In genomic region chr18:23585007-23585871, GRCh38 we compare ENCODE assay signal across 9 cellular contexts. TPM values are rescaled to one million over a fixed set of nuclear protein-coding genes. Genes with fewer than 3 reads are reported as not detected.
DNase-seq lines count a peak whose midpoint lies in the region; ATAC-seq, FAIRE-seq and TF ChIP-seq lines count a peak whose summit lies in the region.
"Had no signal": no experiment of that assay in that cellular context is flagged by ENCODE, and none has a peak within 500 bp of the region (broad histone marks: within the 10 kb centered on the region; RNA-seq: fewer than 3 reads in every experiment).

No MANE protein-coding gene starts in this region.

- no peaks in the 10 kb centered on the region for H3K27me3 ChIP-seq in NT2/D1 (ENCODE audit: insufficient read depth, insufficient read length)
- H3K27me3 ChIP-seq in mammary epithelial cell (ENCODE audit: insufficient read depth, low read length): no peaks in the 10 kb centered on the region
- H3K27me3 ChIP-seq in HepG2 (ENCODE audit: control insufficient read depth in 1 of 2, insufficient read depth in 2 of 2, low read length in 2 of 2): peaks cover 0 to 5% of the 10 kb centered on the region in 2 experiments; a peak in 1 of 5 replicates
- no peaks in the 10 kb centered on the region for H3K27me3 ChIP-seq in suprapubic skin

- no peak for ATAC-seq in HepG2

- H2AFZ ChIP-seq in mammary epithelial cell (ENCODE audit: low read depth, low read length): peak overlapping the region; percentile 4
- no peak overlapping the region for H2AFZ ChIP-seq in HepG2 (ENCODE audit: low read length)

- TSS peak; percentile 98 for BruUV-seq in mammary epithelial cell (replicated peaks; lab: Mats Ljungman, UMichigan)
- TSS peak; percentile 56 for BruUV-seq in HepG2 (replicated peaks; lab: Mats Ljungman, UMichigan)

- no peak for FAIRE-seq in HepG2 (lab: Jason Lieb, UNC)
- FAIRE-seq: endometrium had no signal

- H3K4me1 ChIP-seq in NT2/D1 (ENCODE audit: insufficient read depth, insufficient read length) (no peaks in the 10 kb centered on the region), mammary epithelial cell (ENCODE audit: insufficient read depth, low read length) (peaks cover 49% of the 10 kb centered on the region), HepG2 (ENCODE audit: insufficient read depth, low read length) (peaks cover 70% of the 10 kb centered on the region), suprapubic skin (peaks cover 42% of the 10 kb centered on the region)

- in situ Hi-C loops in mammary epithelial cell (cut with MboI; ENCODE audit: low sequenced_read_pairs in 2 of 2): no loop called here
- in situ Hi-C loops in HepG2 (cut with HindIII; ENCODE audit: extremely low pct_ligation_motif_present, low pct_unique_long_range_greater_than_20kb): loop anchor here (5.0 kb wide), 2 partner anchors 38 to 68 kb away; no protein-coding TSS in a partner anchor

- peaks cover 60% of the 10 kb centered on the region for H3K79me2 ChIP-seq in mammary epithelial cell (ENCODE audit: insufficient read depth, low read length)
- peaks cover 59% of the 10 kb centered on the region for H3K79me2 ChIP-seq in HepG2 (ENCODE audit: insufficient read depth, low read length)

- intact Hi-C loops in mammary epithelial cell (cut with micrococcal nuclease): loop anchor here (10.0 kb wide), 1 partner anchor 300 kb away; no protein-coding TSS in a partner anchor
- intact Hi-C loops in HepG2 (cut with micrococcal nuclease; ENCODE audit: unreplicated experiment): no loop called here

- no peaks in the 10 kb centered on the region for H3K9me3 ChIP-seq in NT2/D1 (ENCODE audit: insufficient read depth, low read length)
- H3K9me3 ChIP-seq in mammary epithelial cell (replicated peaks; ENCODE audit: insufficient read depth, low read length): no peaks in the 10 kb centered on the region
- H3K9me3 ChIP-seq in HepG2 (ENCODE audit: low read length): no peaks in the 10 kb centered on the region
- H3K9me3 ChIP-seq in suprapubic skin: no peaks in the 10 kb centered on the region

- 24% methylated on average over 16 of the region's 19 CpGs for WGBS in mammary epithelial cell (ENCODE audit: low coverage, missing lambda C conversion rate)
- 5% methylated on average over 19 of the region's 19 CpGs for WGBS in HepG2 (ENCODE audit: low lambda C conversion rate)
- WGBS in suprapubic skin: 26% methylated on average over 19 of the region's 19 CpGs

- peak; percentile 6 to 17 for DNase-seq in activated CD4-positive, alpha-beta T cell treated with anti-CD3 and anti-CD28 coated beads for 4 hours
- DNase-seq in activated CD4-positive, alpha-beta T cell treated with anti-CD3 and anti-CD28 coated beads for 1 hour: no peak
- DNase-seq in NT2/D1 (ENCODE audit: low read depth, low spot score) (no peak), mammary epithelial cell (peak; percentile 82), HepG2 (ENCODE audit: low spot score) (peak; percentile 31), suprapubic skin (ENCODE audit: low spot score in 2 of 2) (no peak), GM10248 (ENCODE audit: extremely low spot score) (no peak)
- DNase-seq in effector CD4-positive, alpha-beta T cell: no peak

- H3K9ac ChIP-seq in NT2/D1 (ENCODE audit: insufficient read length, low read depth) (peak overlapping the region; percentile 94), mammary epithelial cell (ENCODE audit: insufficient read depth, low read length) (peak overlapping the region; percentile 100), HepG2 (ENCODE audit: insufficient read depth, low read depth, low read length) (peak overlapping the region; percentile 100)

- CTCF ChIA-PET in mammary epithelial cell (lab: Charles Lee; ENCODE audit: low non-redundant PET) (interaction anchor here (0.8 kb wide), 1 partner anchor 118 kb away, joined by 4 read pairs; no protein-coding TSS in a partner anchor), HepG2 (lab: Yijun Ruan, JAX; ENCODE audit: low intra/inter-chr PET ratio, low total read pairs) (no interaction called here), GM10248 (lab: Yijun Ruan, JAX) (interaction anchor here (0.8 to 3.0 kb wide), 13 partner anchors 9 to 86 kb away, joined by 3 to 17 read pairs (median 5); no protein-coding TSS in a partner anchor)

- no peak for TF ChIP-seq EP300 in HepG2 (IDR thresholded peaks at IDR 0.05; ENCODE audit: low read depth in 2 of 2, low read length in 2 of 2)
- TF ChIP-seq EP300 in HepG2 (CRISPR knock-in tag; IDR thresholded peaks at IDR 0.05; ENCODE audit: borderline replicate concordance): no peak
- TF ChIP-seq EP300 in suprapubic skin (IDR thresholded peaks at IDR 0.05): no peak

- H3K4me2 ChIP-seq in mammary epithelial cell (ENCODE audit: insufficient read depth, low read depth, low read length) (peak overlapping the region; percentile 78), HepG2 (ENCODE audit: low read depth, low read length) (peak overlapping the region; percentile 78)

- H3K4me3 ChIP-seq in NT2/D1 (ENCODE audit: insufficient read length, low read depth): peak overlapping the region; percentile 92
- peak overlapping the region; percentile 90 to 93 (median 91) for H3K4me3 ChIP-seq in mammary epithelial cell (replicated peaks in 1 of 3; ENCODE audit: insufficient read depth in 1 of 3, low read depth in 2 of 3, low read length in 3 of 3)
- peak overlapping the region; percentile 85 to 99 (median 96) for H3K4me3 ChIP-seq in HepG2 (replicated peaks in 1 of 3; ENCODE audit: insufficient read depth in 1 of 3, low read depth in 2 of 3, low read length in 3 of 3)
- peak overlapping the region; percentile 94 for H3K4me3 ChIP-seq in suprapubic skin

- H3K27ac ChIP-seq in mammary epithelial cell (ENCODE audit: insufficient read depth, low read depth, low read length): peak overlapping the region; percentile 99
- H3K27ac ChIP-seq in HepG2 (ENCODE audit: extremely low read length, insufficient read depth, low read length): peak overlapping the region; percentile 100
- H3K27ac ChIP-seq in suprapubic skin: peak overlapping the region; percentile 96

- dilution Hi-C loops in mammary epithelial cell (cut with HindIII; ENCODE audit: low sequenced_read_pairs): no loop called here

- POLR2A ChIA-PET in HepG2 (lab: Yijun Ruan, JAX) (interaction anchor here (0.7 to 3.3 kb wide), 9 partner anchors 15 to 405 kb away, joined by 3 to 25 read pairs (median 5); partner anchors contain the start of gene RMC1), GM10248 (lab: Yijun Ruan, JAX) (no interaction called here)

- TF ChIP-seq CTCF in mammary epithelial cell (conservative IDR thresholded peaks at IDR 0.05 in 1 of 2, IDR thresholded peaks at IDR 0.05 in 1 of 2; ENCODE audit: extremely low read depth in 1 of 2, insufficient read depth in 1 of 2, low read depth in 1 of 2, low read length in 2 of 2): no peak
- TF ChIP-seq CTCF in HepG2 (CRISPR knock-in tag; IDR thresholded peaks at IDR 0.05): no peak
- no peak for TF ChIP-seq CTCF in suprapubic skin (IDR thresholded peaks at IDR 0.05)
- no peak for TF ChIP-seq CTCF in GM10248 (IDR thresholded peaks at IDR 0.05; ENCODE audit: control extremely low read depth, extremely low read depth, low read depth, missing control alignments)

- no peak for TF ChIP-seq RAD21 in HepG2 (CRISPR knock-in tag; IDR thresholded peaks at IDR 0.05)

- TF ChIP-seq POLR2A in HepG2 (IDR thresholded peaks at IDR 0.05; ENCODE audit: insufficient read depth in 1 of 2, low read depth in 2 of 2, low read length in 2 of 2) (peak in 1 of 2 experiments; percentile 25; a peak in 1 of 4 replicates), suprapubic skin (IDR thresholded peaks at IDR 0.05) (peak in 1 of 2 donors; percentile 16)

- H4K20me1 ChIP-seq in mammary epithelial cell (ENCODE audit: insufficient read depth, low read length): no peaks in the 10 kb centered on the region
- H4K20me1 ChIP-seq in HepG2 (ENCODE audit: insufficient read depth, low read length): peaks cover 25% of the 10 kb centered on the region

- H3K36me3 ChIP-seq in NT2/D1 (ENCODE audit: insufficient read depth, insufficient read length, low read length): no peaks in the 10 kb centered on the region
- peaks cover 8% of the 10 kb centered on the region for H3K36me3 ChIP-seq in mammary epithelial cell (ENCODE audit: insufficient read depth, low read length)
- peaks cover 5 to 19% of the 10 kb centered on the region in 2 experiments for H3K36me3 ChIP-seq in HepG2 (replicated peaks in 1 of 2; ENCODE audit: control insufficient read depth in 1 of 2, insufficient read depth in 2 of 2, low read length in 2 of 2)
- H3K36me3 ChIP-seq in suprapubic skin: no peaks in the 10 kb centered on the region

TF ChIP-seq in HepG2, 621 proteins besides CTCF, POLR2A, EP300 and RAD21 (continues in another document):
- TF ChIP-seq ZMYM2 (CRISPR knock-in tag; IDR thresholded peaks at IDR 0.05) (0 out of 2 replicates have a peak, but pooled peaks have one; percentile 25), ZNF121 (CRISPR knock-in tag; IDR thresholded peaks at IDR 0.05) (peak; percentile 74), SAP130 (CRISPR knock-in tag; IDR thresholded peaks at IDR 0.05; ENCODE audit: low read depth) (peak; percentile 45)

RNA-seq across cellular contexts. Expression of gene NPC1, which starts 1.1 kb away (rescaled TPM):
- total RNA-seq in mammary epithelial cell (100 to 1,000 TPM in 1 of 2 donors, 10 to 100 TPM in 1; 83.4 to 104 TPM), HepG2 (2016; rRNA removed; fragmentation: Illumina TruSeq; extraction: Trizol) (28.6 and 46.5 TPM in 2 replicates), suprapubic skin (100 to 1,000 TPM in 1 of 4 donors, 10 to 100 TPM in 3; 73.5 to 132 (median 90.3) TPM)
- polyA plus RNA-seq in mammary epithelial cell (99.0 TPM), HepG2 (2011; rRNA removed) (114 and 121 TPM in 2 replicates)
- polyA minus RNA-seq in mammary epithelial cell: 370 TPM
- 8.3 and 10.0 TPM in 2 replicates for total RNA-seq in HepG2 (2016; cell fraction: cytosol; rRNA removed; fragmentation: Illumina TruSeq; extraction: Trizol; ENCODE audit: low read depth)
- 22.8 and 44.6 TPM in 2 replicates for total RNA-seq in HepG2 (2016; cell fraction: insoluble cytoplasmic fraction; rRNA removed; fragmentation: Illumina TruSeq; extraction: Trizol)
- 11.8 and 17.8 TPM in 2 replicates for total RNA-seq in HepG2 (2016; cell fraction: membrane; rRNA removed; fragmentation: Illumina TruSeq; extraction: Trizol)
- 80.8 and 107 TPM in 2 replicates for total RNA-seq in HepG2 (2016; cell fraction: nucleus; rRNA removed; fragmentation: Illumina TruSeq; extraction: Trizol)
- polyA plus RNA-seq in HepG2 (2011; cell fraction: cytosol; rRNA removed): 149 and 162 TPM in 2 replicates
- 224 and 235 TPM in 2 replicates for polyA plus RNA-seq in HepG2 (2011; cell fraction: nucleus; rRNA removed)
- 89.5 and 105 TPM in 2 replicates for polyA plus RNA-seq in HepG2 (2012)
- 2.8 and 3.1 TPM in 2 replicates for polyA plus RNA-seq in HepG2 (2016; cell fraction: cytosol; fragmentation: Illumina TruSeq; extraction: Trizol; ENCODE audit: low read depth)
- 16.2 and 18.5 TPM in 2 replicates for polyA plus RNA-seq in HepG2 (2016; cell fraction: insoluble cytoplasmic fraction; fragmentation: Illumina TruSeq; extraction: Trizol; ENCODE audit: low read depth)
- 4.5 and 6.4 TPM in 2 replicates for polyA plus RNA-seq in HepG2 (2016; cell fraction: membrane; fragmentation: Illumina TruSeq; extraction: Trizol; ENCODE audit: low read depth)
- 80.1 and 82.3 TPM in 2 replicates for polyA plus RNA-seq in HepG2 (2016; cell fraction: nucleus; fragmentation: Illumina TruSeq; extraction: Trizol; ENCODE audit: insufficient read depth, low read depth)
- polyA minus RNA-seq in HepG2 (2011; rRNA and poly(A)+ RNA removed; ENCODE audit: low replicate concordance): 256 and 622 TPM in 2 replicates
- 144 and 165 TPM in 2 replicates for polyA minus RNA-seq in HepG2 (2011; cell fraction: cytosol; rRNA and poly(A)+ RNA removed)
- polyA minus RNA-seq in HepG2 (2011; cell fraction: nucleus; rRNA and poly(A)+ RNA removed): 343 and 354 TPM in 2 replicates

Comparison
In these comparisons a context has a peak if more than half of its experiments do, and no peak if none do; other contexts are left out.
1. DNase-seq: peak in activated CD4-positive, alpha-beta T cell treated with anti-CD3 and anti-CD28 coated beads for 4 hours (2 of 2), mammary epithelial cell (single experiment) and HepG2 (single experiment); none in activated CD4-positive, alpha-beta T cell treated with anti-CD3 and anti-CD28 coated beads for 1 hour (single experiment), NT2/D1 (single experiment), suprapubic skin (0 of 2), GM10248 (single experiment) and effector CD4-positive, alpha-beta T cell (single experiment).
2. Peak in every context shown above with its lines, with median percentiles within 50 percentile points of each other: H3K4me3 ChIP-seq, H3K9ac ChIP-seq and H3K27ac ChIP-seq.